8 cellular contexts compared by ENCODE assay signal in the genomic region with DNA sequence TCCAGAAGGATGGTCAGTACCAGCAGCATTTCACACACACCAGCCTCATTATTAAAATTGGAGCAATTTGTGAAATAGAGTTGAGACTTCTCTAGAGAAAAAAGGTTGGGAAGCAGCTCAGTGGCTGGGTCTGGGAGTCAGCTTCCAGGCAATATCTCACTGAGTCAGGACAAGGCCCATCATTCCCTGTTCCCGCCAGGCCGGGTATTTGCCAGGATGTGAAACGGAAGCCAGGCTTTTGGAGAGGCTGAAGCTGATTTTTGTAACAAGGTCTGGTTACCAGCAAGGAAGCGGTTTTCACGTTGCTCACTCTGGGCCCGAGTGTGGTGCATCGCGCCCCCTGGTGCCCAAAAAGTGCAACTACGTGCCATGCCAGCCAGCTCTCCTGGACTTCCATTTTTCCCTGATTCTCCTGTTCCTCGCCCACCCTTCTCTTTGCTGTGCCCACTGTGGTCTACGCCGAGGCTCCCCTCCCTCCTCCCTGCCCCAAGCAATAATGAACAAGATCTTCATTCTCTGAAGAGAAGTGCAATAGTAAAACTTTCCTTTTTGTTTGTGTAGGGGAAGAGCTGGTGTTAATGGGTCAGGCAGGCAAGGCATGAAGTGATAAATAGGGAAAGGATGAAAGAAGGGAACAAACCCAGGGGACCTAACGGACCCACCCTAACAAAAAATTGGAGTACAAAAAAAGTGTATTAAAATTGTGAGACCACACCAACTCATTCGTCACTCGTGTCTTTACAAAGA.
DNase-seq lines count a peak whose midpoint lies in the region; ATAC-seq lines count a peak whose summit lies in the region.

No MANE protein-coding gene starts in this region.

- peak overlapping the region; percentile 16 for H3K9ac ChIP-seq in mesendoderm (ENCODE audit: low read length)

- H2BK120ac ChIP-seq in mesendoderm (ENCODE audit: low read depth, low read length): no peak overlapping the region

- no peak overlapping the region for H3K27ac ChIP-seq in mesendoderm (ENCODE audit: low read depth, low read length)

- H3K4me1 Mint-ChIP-seq in activated CD8-positive, alpha-beta T cell treated with anti-CD3 and anti-CD28 coated beads, Interleukin-2, amount 10 ng/mL, durations not matched to agents 7 days and 5 days (ENCODE audit: low read depth): peaks cover 24% of the 10 kb centered on the region

- peak; percentile 56 for ATAC-seq in HG03521 (IDR thresholded peaks at IDR 0.05; ENCODE audit: unreplicated experiment)
- ATAC-seq in activated CD8-positive, alpha-beta T cell treated with anti-CD3 and anti-CD28 coated beads, Interleukin-2, amount 10 ng/mL, durations not matched to agents 7 days and 5 days: peak; percentile 62

- POLR2A ChIA-PET in activated CD8-positive, alpha-beta T cell treated with anti-CD3 and anti-CD28 coated beads, Interleukin-2, amount 10 ng/mL, durations not matched to agents 7 days and 5 days (lab: Charles Lee): interaction anchor here (0.7 to 1.1 kb wide), 3 partner anchors 66 to 458 kb away, joined by 3 to 4 read pairs (median 3); no protein-coding TSS in a partner anchor

- H3K18ac ChIP-seq in mesendoderm (ENCODE audit: low read length): no peak overlapping the region

- peak; percentile 42 for DNase-seq in SIG-M5 treated with dmso at 0.1 percent for 504 hours (lab: John Stamatoyannopoulos, UW; ENCODE audit: unreplicated experiment)
- no peak for DNase-seq in SIG-M5 (lab: John Stamatoyannopoulos, UW)
- peak; percentile 26 for DNase-seq in NCI-H82 treated with DMSO at 0.1 percent for 48 hours (lab: John Stamatoyannopoulos, UW; ENCODE audit: unreplicated experiment)
- peak; percentile 79 for DNase-seq in activated CD8-positive, alpha-beta T cell treated with anti-CD3 and anti-CD28 coated beads, Interleukin-2, amount 10 ng/mL, durations not matched to agents 7 days and 5 days
- DNase-seq in effector CD8-positive, alpha-beta T cell (lab: John Stamatoyannopoulos, UW): peak; percentile 54
- peak; percentile 92 for DNase-seq in mesendoderm
- DNase-seq in stimulated activated CD8-positive, alpha-beta memory T cell treated with anti-CD3 and anti-CD28 coated beads, Interleukin-12 subunit alpha, Interleukin-12 subunit beta, amount 100 ng/mL, for 4 hours (ENCODE audit: low read depth): peak; percentile 45

- no peaks in the 10 kb centered on the region for H3K4me1 ChIP-seq in mesendoderm (ENCODE audit: control insufficient read depth, low read depth, low read length)

- no peak overlapping the region for H2BK5ac ChIP-seq in mesendoderm (ENCODE audit: low read length)

- peak overlapping the region; percentile 54 for H3K56ac ChIP-seq in mesendoderm (ENCODE audit: low read length)

- H2AK5ac ChIP-seq in mesendoderm (ENCODE audit: low read length): no peak overlapping the region

- H2BK15ac ChIP-seq in mesendoderm (replicated peaks; ENCODE audit: low read depth): no peak overlapping the region

- H3K4me3 ChIP-seq in mesendoderm (ENCODE audit: low read length): no peak overlapping the region

- H3K4ac ChIP-seq in mesendoderm (ENCODE audit: low read depth, low read length): no peak overlapping the region

- peak overlapping the region; percentile 21 for H4K5ac ChIP-seq in mesendoderm (ENCODE audit: low read length)

- H3K23ac ChIP-seq in mesendoderm (ENCODE audit: low read length): no peak overlapping the region

- H3K79me2 ChIP-seq in mesendoderm (ENCODE audit: control insufficient read depth, insufficient read depth, low read length): no peaks in the 10 kb centered on the region

- H4K8ac ChIP-seq in mesendoderm (ENCODE audit: low read depth, low read length): no peak overlapping the region

- CTCF ChIA-PET in activated CD8-positive, alpha-beta T cell treated with anti-CD3 and anti-CD28 coated beads, Interleukin-2, amount 10 ng/mL, durations not matched to agents 7 days and 5 days (lab: Charles Lee): interaction anchor here (0.7 to 7.6 kb wide), 75 partner anchors 10 to 906 kb away, joined by 3 to 326 read pairs (median 5); partner anchors contain the start of genes MTHFD1L and RMND1

- WGBS in mesendoderm (ENCODE audit: extremely low coverage, insufficient coverage, low lambda C conversion rate): no CpG with 5 or more reads among the region's 15 CpGs

- no peaks in the 10 kb centered on the region for H3K36me3 ChIP-seq in mesendoderm (ENCODE audit: control insufficient read depth, insufficient read depth, low read length)

- H3K4me3 Mint-ChIP-seq in activated CD8-positive, alpha-beta T cell treated with anti-CD3 and anti-CD28 coated beads, Interleukin-2, amount 10 ng/mL, durations not matched to agents 7 days and 5 days: no peak overlapping the region

- no peaks in the 10 kb centered on the region for H3K9me3 Mint-ChIP-seq in activated CD8-positive, alpha-beta T cell treated with anti-CD3 and anti-CD28 coated beads, Interleukin-2, amount 10 ng/mL, durations not matched to agents 7 days and 5 days (ENCODE audit: insufficient read depth)

- H3K79me1 ChIP-seq in mesendoderm (ENCODE audit: low read length): no peaks in the 10 kb centered on the region

- H3K4me2 ChIP-seq in mesendoderm (ENCODE audit: low read length): no peak overlapping the region

- H3K27ac Mint-ChIP-seq in activated CD8-positive, alpha-beta T cell treated with anti-CD3 and anti-CD28 coated beads, Interleukin-2, amount 10 ng/mL, durations not matched to agents 7 days and 5 days: no peak overlapping the region

- no peaks in the 10 kb centered on the region for H3K27me3 ChIP-seq in mesendoderm (ENCODE audit: insufficient read depth, low read length, poor library complexity)

- peaks cover 53% of the 10 kb centered on the region for H3K27me3 Mint-ChIP-seq in activated CD8-positive, alpha-beta T cell treated with anti-CD3 and anti-CD28 coated beads, Interleukin-2, amount 10 ng/mL, durations not matched to agents 7 days and 5 days (ENCODE audit: low read depth)

- no peaks in the 10 kb centered on the region for H3K36me3 Mint-ChIP-seq in activated CD8-positive, alpha-beta T cell treated with anti-CD3 and anti-CD28 coated beads, Interleukin-2, amount 10 ng/mL, durations not matched to agents 7 days and 5 days (ENCODE audit: low read depth)
